In genomic region chr15:59350421-59350732, GRCh38 we compare ENCODE assay signal across 13 cellular contexts. TPM values are rescaled to one million over a fixed set of nuclear protein-coding genes. Genes with fewer than 3 reads are reported as not detected.
DNase-seq lines count a peak whose midpoint lies in the region; ATAC-seq, FAIRE-seq and TF ChIP-seq lines count a peak whose summit lies in the region.
"Had no signal": no experiment of that assay in that cellular context is flagged by ENCODE, and none has a peak within 500 bp of the region (broad histone marks: within the 10 kb centered on the region; RNA-seq: fewer than 3 reads in every experiment).

No MANE protein-coding gene starts in this region.

- no peak overlapping the region for H2AFZ ChIP-seq in keratinocyte (ENCODE audit: control insufficient read depth, low read length)

- no peak for FAIRE-seq in keratinocyte (lab: Jason Lieb, UNC)
- no peak for FAIRE-seq in pancreas (lab: Jason Lieb, UNC)
- FAIRE-seq: A204.1 had no signal

- WGBS in suprapubic skin, result 57% methylated on average over 1 of the region's 1 CpG
- 86% methylated on average over 1 of the region's 1 CpG for WGBS in pancreas, 2 donors

- POLR2A ChIA-PET in activated CD4-positive, alpha-beta T cell treated with anti-CD3 and anti-CD28 coated beads for 36 hours (lab: Charles Lee), result no interaction called here

- H3K4me1 ChIP-seq in keratinocyte (ENCODE audit: control insufficient read depth, extremely low read depth, insufficient read depth, low read length) (peaks cover 46% of the 10 kb centered on the region), suprapubic skin (peaks cover 35% of the 10 kb centered on the region), pancreas (peaks cover 0 to 7% (median 0%) of the 10 kb centered on the region in 3 donors)

- H3K27me3 ChIP-seq in keratinocyte (ENCODE audit: control insufficient read depth, extremely low read depth, insufficient read depth, low read length) (no peaks in the 10 kb centered on the region), suprapubic skin (no peaks in the 10 kb centered on the region), pancreas (no peaks in the 10 kb centered on the region)

- CTCF ChIA-PET in activated CD4-positive, alpha-beta T cell treated with anti-CD3 and anti-CD28 coated beads for 36 hours (lab: Charles Lee), result no interaction called here

- peak overlapping the region; percentile 2 for H3K27ac Mint-ChIP-seq in activated CD4-positive, alpha-beta T cell treated with anti-CD3 and anti-CD28 coated beads for 36 hours
- H3K27ac Mint-ChIP-seq in activated naive CD8-positive, alpha-beta T cell, result peak overlapping the region; percentile 70
- H3K27ac Mint-ChIP-seq: activated naive CD4-positive, alpha-beta T cell treated with anti-CD3 and anti-CD28 coated beads, Interleukin-2, amount 10 ng/mL, durations not matched to agents 7 days and 5 days had no signal

- H3K36me3 ChIP-seq in keratinocyte (ENCODE audit: control insufficient read depth in 2 of 2, extremely low read depth in 1 of 2, insufficient read depth in 2 of 2, low read length in 2 of 2), result peaks cover 0 to 12% of the 10 kb centered on the region in 2 experiments
- no peaks in the 10 kb centered on the region for H3K36me3 ChIP-seq in suprapubic skin
- H3K36me3 ChIP-seq in pancreas, result no peaks in the 10 kb centered on the region
- H3K36me3 ChIP-seq: neutrophil had no signal

- H3K27ac ChIP-seq in keratinocyte (ENCODE audit: control insufficient read depth, insufficient read depth, low read length), result peak overlapping the region; percentile 94
- peak overlapping the region; percentile 75 for H3K27ac ChIP-seq in suprapubic skin
- peak overlapping the region in 2 of 4 donors; percentile 20 to 39 for H3K27ac ChIP-seq in pancreas
- H3K27ac ChIP-seq: neutrophil had no signal

- H3K79me2 ChIP-seq in keratinocyte (ENCODE audit: control insufficient read depth, insufficient read depth, low read length), result peaks cover 89% of the 10 kb centered on the region

- no peaks in the 10 kb centered on the region for H4K20me1 ChIP-seq in keratinocyte (ENCODE audit: control insufficient read depth, extremely low read depth, insufficient read depth, low read length)

- H3K9me1 ChIP-seq in keratinocyte (ENCODE audit: control insufficient read depth, extremely low read depth, insufficient read depth, low read length), result no peaks in the 10 kb centered on the region

- H3K9me3 ChIP-seq in keratinocyte (ENCODE audit: control insufficient read depth, low read depth, low read length) (no peaks in the 10 kb centered on the region), suprapubic skin (no peaks in the 10 kb centered on the region), pancreas (no peaks in the 10 kb centered on the region)
- H3K9me3 ChIP-seq: neutrophil had no signal

- DNase-seq in activated CD4-positive, alpha-beta T cell treated with anti-CD3 and anti-CD28 coated beads for 36 hours, result no peak
- DNase-seq in activated CD4-positive, alpha-beta T cell treated with anti-CD3 and anti-CD28 coated beads for 1 hour, result no peak
- DNase-seq in keratinocyte (ENCODE audit: low read depth, low spot score) (no peak), suprapubic skin (ENCODE audit: low spot score in 2 of 2) (no peak), NCI-H1930 (lab: John Stamatoyannopoulos, UW) (no peak), NCI-H2081 (lab: John Stamatoyannopoulos, UW) (no peak), pancreas (no peak)
- DNase-seq: activated naive CD4-positive, alpha-beta T cell treated with anti-CD3 and anti-CD28 coated beads, Interleukin-2, amount 10 ng/mL, durations not matched to agents 7 days and 5 days; effector CD8-positive, alpha-beta T cell; NCI-H187 treated with DMSO at 0.1 percent for 48 hours had no signal

- peak overlapping the region; percentile 79 for H3K4me2 ChIP-seq in keratinocyte (ENCODE audit: control insufficient read depth, extremely low read depth, insufficient read depth, low read depth, low read length)

- peaks cover 20% of the 10 kb centered on the region for H3K4me1 Mint-ChIP-seq in activated CD4-positive, alpha-beta T cell treated with anti-CD3 and anti-CD28 coated beads for 36 hours
- peaks cover 40% of the 10 kb centered on the region for H3K4me1 Mint-ChIP-seq in activated naive CD8-positive, alpha-beta T cell (ENCODE audit: low read depth)

- H3K36me3 Mint-ChIP-seq in activated CD4-positive, alpha-beta T cell treated with anti-CD3 and anti-CD28 coated beads for 36 hours (ENCODE audit: low read depth), result no peaks in the 10 kb centered on the region
- no peaks in the 10 kb centered on the region for H3K36me3 Mint-ChIP-seq in activated naive CD8-positive, alpha-beta T cell

- TF ChIP-seq POLR2A in suprapubic skin (IDR thresholded peaks at IDR 0.05), result no peak

- peaks cover 5% of the 10 kb centered on the region for H3K27me3 Mint-ChIP-seq in activated CD4-positive, alpha-beta T cell treated with anti-CD3 and anti-CD28 coated beads for 36 hours
- H3K27me3 Mint-ChIP-seq in activated naive CD8-positive, alpha-beta T cell, result no peaks in the 10 kb centered on the region

- no peak for TF ChIP-seq CTCF in keratinocyte (optimal IDR thresholded peaks at IDR 0.05 in 1 of 3, IDR thresholded peaks at IDR 0.05 in 1 of 3, conservative IDR thresholded peaks at IDR 0.05 in 1 of 3; ENCODE audit: extremely low read depth in 1 of 3, insufficient read depth in 2 of 3, low read length in 3 of 3)
- TF ChIP-seq CTCF in suprapubic skin (IDR thresholded peaks at IDR 0.05), result no peak
- TF ChIP-seq CTCF in pancreas (IDR thresholded peaks at IDR 0.05), result no peak

- peak overlapping the region; percentile 71 for H3K9ac ChIP-seq in keratinocyte (ENCODE audit: control insufficient read depth, extremely low read depth, insufficient read depth, low read length)

- intact Hi-C loops in activated CD4-positive, alpha-beta T cell treated with anti-CD3 and anti-CD28 coated beads for 36 hours (cut with DNase I, micrococcal nuclease), result loop anchor here in 1 of 2 experiments (1.0 kb wide), 1 partner anchor 52 kb away; no protein-coding TSS in a partner anchor
- intact Hi-C loops in pancreas (cut with DNase I), result no loop called here

- H3K4me3 ChIP-seq in keratinocyte (ENCODE audit: control insufficient read depth in 2 of 3, extremely low read depth in 1 of 3, insufficient read depth in 2 of 3, low read depth in 1 of 3, low read length in 3 of 3), result peak overlapping the region in 1 of 3 experiments; percentile 32
- no peak overlapping the region for H3K4me3 ChIP-seq in suprapubic skin
- no peak overlapping the region for H3K4me3 ChIP-seq in pancreas

- dilution Hi-C loops in keratinocyte (cut with MboI; ENCODE audit: extremely low pct_ligation_motif_present, low sequenced_read_pairs), result no loop called here

- ATAC-seq in activated CD4-positive, alpha-beta T cell treated with anti-CD3 and anti-CD28 coated beads for 36 hours, result no peak
- no peak for ATAC-seq in pancreas

- no peak overlapping the region for H3K4me3 Mint-ChIP-seq in activated CD4-positive, alpha-beta T cell treated with anti-CD3 and anti-CD28 coated beads for 36 hours
- H3K4me3 Mint-ChIP-seq in activated naive CD8-positive, alpha-beta T cell, result peak overlapping the region; percentile 8
- H3K4me3 Mint-ChIP-seq: activated naive CD4-positive, alpha-beta T cell treated with anti-CD3 and anti-CD28 coated beads, Interleukin-2, amount 10 ng/mL, durations not matched to agents 7 days and 5 days had no signal

- no peak for TF ChIP-seq EP300 in suprapubic skin (IDR thresholded peaks at IDR 0.05)

- no peaks in the 10 kb centered on the region for H3K9me3 Mint-ChIP-seq in activated CD4-positive, alpha-beta T cell treated with anti-CD3 and anti-CD28 coated beads for 36 hours (ENCODE audit: low read depth)
- no peaks in the 10 kb centered on the region for H3K9me3 Mint-ChIP-seq in activated naive CD8-positive, alpha-beta T cell (ENCODE audit: low read depth)
- H3K9me3 Mint-ChIP-seq: activated naive CD4-positive, alpha-beta T cell treated with anti-CD3 and anti-CD28 coated beads, Interleukin-2, amount 10 ng/mL, durations not matched to agents 7 days and 5 days had no signal

RNA-seq across cellular contexts. Expression of gene MYO1E, which starts 22.3 kb away (rescaled TPM):
- 10 to 100 TPM in 1 of 2 experiments, 1 to 10 TPM in 1; 8.0 to 12.6 TPM for total RNA-seq in activated CD4-positive, alpha-beta T cell treated with anti-CD3 and anti-CD28 coated beads for 36 hours
- polyA plus RNA-seq in keratinocyte, result 74.6 to 213 TPM (median 117 TPM) in 3 replicates
- 201 TPM for polyA plus RNA-seq in keratinocyte (2011; ENCODE audit: low read depth)
- polyA plus RNA-seq in keratinocyte (2011; cell fraction: cytosol; rRNA removed), result 63.2 and 176 TPM in 2 replicates
- polyA plus RNA-seq in keratinocyte (2011; cell fraction: nucleus; rRNA removed), result 167 and 242 TPM in 2 replicates
- 112 and 184 TPM in 2 replicates for polyA plus RNA-seq in keratinocyte (2012; ENCODE audit: low replicate concordance)
- 46.1 to 279 TPM (median 153 TPM) in 3 replicates for polyA minus RNA-seq in keratinocyte
- 218 TPM for polyA minus RNA-seq in keratinocyte (2011; cell fraction: cytosol; rRNA and poly(A)+ RNA removed)
- 151 and 398 TPM in 2 replicates for polyA minus RNA-seq in keratinocyte (2011; cell fraction: nucleus; rRNA and poly(A)+ RNA removed)
- total RNA-seq in suprapubic skin, result 100 to 1,000 TPM in 3 of 4 donors, 10 to 100 TPM in 1; 79.7 to 171 (median 144) TPM
- total RNA-seq in pancreas, result 10 to 100 TPM; 19.2 to 81.1 (median 29.1) TPM
- 1 to 10 TPM; 7.8 to 10.0 TPM for polyA plus RNA-seq in pancreas
